18 cellular contexts compared by ENCODE assay signal in the genomic region with DNA sequence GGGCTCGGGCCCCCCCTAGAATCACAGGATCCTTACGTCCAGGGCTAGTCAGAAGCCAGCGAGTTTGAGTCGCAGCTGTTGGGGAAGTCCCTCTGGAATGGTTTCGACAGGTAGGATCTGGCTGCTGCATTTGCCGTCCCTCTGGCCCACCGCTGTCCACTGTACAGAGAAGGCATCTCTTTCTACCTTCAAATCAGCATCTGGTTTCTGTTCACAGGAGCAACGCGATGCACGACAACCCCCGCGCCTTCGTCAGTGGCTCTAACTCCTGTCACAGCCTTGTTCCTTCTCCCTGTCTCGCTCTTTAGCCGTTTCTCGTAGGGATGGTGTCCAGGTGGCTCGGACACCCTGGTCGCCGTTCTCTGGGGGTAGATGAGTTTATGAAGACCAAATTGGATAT. TPM values are rescaled to one million over a fixed set of nuclear protein-coding genes. Genes with fewer than 3 reads are reported as not detected.
DNase-seq lines count a peak whose midpoint lies in the region; ATAC-seq and TF ChIP-seq lines count a peak whose summit lies in the region.
"Had no signal": no experiment of that assay in that cellular context is flagged by ENCODE, and none has a peak within 500 bp of the region (broad histone marks: within the 10 kb centered on the region; RNA-seq: fewer than 3 reads in every experiment).

No MANE protein-coding gene starts in this region.

- no peaks in the 10 kb centered on the region for H3K9me3 Mint-ChIP-seq in stimulated activated naive B cell treated with anti-CD40 and anti-IgM and Interleukin-4, amounts not matched to agents 10 μg/mL and 1 μg/mL and 100 μg/mL, for 72 hours
- H3K9me3 Mint-ChIP-seq: activated naive CD4-positive, alpha-beta T cell treated with anti-CD3 and anti-CD28 coated beads, Interleukin-2, amount 50 U/mL, for 24 hours; natural killer cell treated with Interleukin-12 subunit alpha and Interleukin-12 subunit beta and Interleukin-15 and Interleukin-18, amount 100 ng/mL, for 72 hours had no signal

- H3K4me1 ChIP-seq in heart left ventricle: peaks cover 0 to 66% (median 14%) of the 10 kb centered on the region in 12 donors
- peaks cover 6 to 39% (median 26%) of the 10 kb centered on the region in 3 donors for H3K4me1 ChIP-seq in esophagus squamous epithelium
- peaks cover 61% of the 10 kb centered on the region for H3K4me1 ChIP-seq in psoas muscle
- peaks cover 0 to 4% of the 10 kb centered on the region in 2 donors for H3K4me1 ChIP-seq in uterus

- peaks cover 6 to 13% of the 10 kb centered on the region in 2 donors for H3K36me3 Mint-ChIP-seq in stimulated activated naive B cell treated with anti-CD40 and anti-IgM and Interleukin-4, amounts not matched to agents 10 μg/mL and 1 μg/mL and 100 μg/mL, for 72 hours
- H3K36me3 Mint-ChIP-seq: activated naive CD4-positive, alpha-beta T cell treated with anti-CD3 and anti-CD28 coated beads, Interleukin-2, amount 50 U/mL, for 24 hours; natural killer cell treated with Interleukin-12 subunit alpha and Interleukin-12 subunit beta and Interleukin-15 and Interleukin-18, amount 100 ng/mL, for 72 hours had no signal

- no peaks in the 10 kb centered on the region for H3K27me3 ChIP-seq in heart left ventricle
- H3K27me3 ChIP-seq in esophagus squamous epithelium: no peaks in the 10 kb centered on the region
- no peaks in the 10 kb centered on the region for H3K27me3 ChIP-seq in psoas muscle (ENCODE audit: insufficient read depth in 3 of 3, low read length in 2 of 3)
- no peaks in the 10 kb centered on the region for H3K27me3 ChIP-seq in uterus

- H3K36me3 ChIP-seq in heart left ventricle (no peaks in the 10 kb centered on the region), esophagus squamous epithelium (no peaks in the 10 kb centered on the region), psoas muscle (ENCODE audit: insufficient read depth in 1 of 2, low read depth in 1 of 2) (no peaks in the 10 kb centered on the region), uterus (no peaks in the 10 kb centered on the region)

- no peaks in the 10 kb centered on the region for H3K9me3 ChIP-seq in heart left ventricle
- no peaks in the 10 kb centered on the region for H3K9me3 ChIP-seq in esophagus squamous epithelium
- no peaks in the 10 kb centered on the region for H3K9me3 ChIP-seq in psoas muscle
- no peaks in the 10 kb centered on the region for H3K9me3 ChIP-seq in uterus
- H3K9me3 ChIP-seq: A549 had no signal

- TF ChIP-seq POLR2A in heart left ventricle (IDR thresholded peaks at IDR 0.05): no peak
- TF ChIP-seq POLR2A in esophagus squamous epithelium (IDR thresholded peaks at IDR 0.05): no peak
- no peak for TF ChIP-seq POLR2A in uterus (IDR thresholded peaks at IDR 0.05)

- 82 to 87% (median 85%) methylated on average over 19 of the region's 19 CpGs for WGBS in heart left ventricle, 4 donors
- 89 to 98% methylated on average over 12 to 15 of the region's 19 CpGs for WGBS in esophagus squamous epithelium, 2 donors
- WGBS in psoas muscle, 3 donors: 44 to 57% (median 44%) methylated on average over 19 of the region's 19 CpGs

- H3K4me1 Mint-ChIP-seq in stimulated activated naive B cell treated with anti-CD40 and anti-IgM and Interleukin-4, amounts not matched to agents 10 μg/mL and 1 μg/mL and 100 μg/mL, for 72 hours: peaks cover 19 to 24% of the 10 kb centered on the region in 2 donors

- H3K27ac ChIP-seq in heart left ventricle (peak overlapping the region in 8 of 12 donors; percentile 25 to 85 (median 56)), esophagus squamous epithelium (peak overlapping the region; percentile 15 to 90 (median 80)), psoas muscle (peak overlapping the region; percentile 92), uterus (peak overlapping the region; percentile 58 to 75)
- H3K27ac ChIP-seq: A549, KMS-11 had no signal

- intact Hi-C loops in heart left ventricle (cut with DNase I) (no loop called here), left ventricle myocardium superior (cut with micrococcal nuclease) (no loop called here), esophagus squamous epithelium (cut with DNase I) (no loop called here), psoas muscle (cut with DNase I) (no loop called here), uterus (cut with DNase I; ENCODE audit: low total_unique reads) (no loop called here), posterior vena cava (cut with DNase I) (loop anchor here in 1 of 2 donors (10.0 kb wide), 1 partner anchor 47 kb away; no protein-coding TSS in a partner anchor)

- H3K27me3 Mint-ChIP-seq in stimulated activated naive B cell treated with anti-CD40 and anti-IgM and Interleukin-4, amounts not matched to agents 10 μg/mL and 1 μg/mL and 100 μg/mL, for 72 hours: no peaks in the 10 kb centered on the region
- H3K27me3 Mint-ChIP-seq: activated naive CD4-positive, alpha-beta T cell treated with anti-CD3 and anti-CD28 coated beads, Interleukin-2, amount 50 U/mL, for 24 hours; natural killer cell treated with Interleukin-12 subunit alpha and Interleukin-12 subunit beta and Interleukin-15 and Interleukin-18, amount 100 ng/mL, for 72 hours had no signal

- DNase-seq in heart left ventricle: peak in 1 of 5 donors; percentile 24
- DNase-seq in left ventricle myocardium superior: no peak
- no peak for DNase-seq in esophagus squamous epithelium (lab: John Stamatoyannopoulos, UW)
- peak in 1 of 2 donors; percentile 45 for DNase-seq in psoas muscle
- no peak for DNase-seq in uterus
- no peak for DNase-seq in posterior vena cava (ENCODE audit: low spot score)
- no peak for DNase-seq in stimulated activated naive CD8-positive, alpha-beta T cell treated with anti-CD3 and anti-CD28 coated beads, Interleukin-15, Interleukin-2, amounts not matched to agents 100 U/mL and 50 U/mL, for 24 hours
- DNase-seq in stimulated activated naive B cell treated with anti-CD40 and anti-IgM and Interleukin-4, amounts not matched to agents 10 μg/mL and 1 μg/mL and 100 μg/mL, for 72 hours: no peak
- DNase-seq: activated CD4-positive, CD25-positive, alpha-beta regulatory T cell; activated T-cell treated with anti-CD3 and anti-CD28 coated beads, Interleukin-2, amount 50 U/mL, for 48 hours; islet precursor cell; mesendoderm; NCI-H1092 treated with DMSO at 0.1 percent for 48 hours; stimulated activated naive CD4-positive, alpha-beta T cell treated with Interleukin-2 at 50 U/mL for 16 hours had no signal

- H3K27ac Mint-ChIP-seq in stimulated activated naive B cell treated with anti-CD40 and anti-IgM and Interleukin-4, amounts not matched to agents 10 μg/mL and 1 μg/mL and 100 μg/mL, for 72 hours: no peak overlapping the region
- H3K27ac Mint-ChIP-seq: activated naive CD4-positive, alpha-beta T cell treated with anti-CD3 and anti-CD28 coated beads, Interleukin-2, amount 50 U/mL, for 24 hours; natural killer cell treated with Interleukin-12 subunit alpha and Interleukin-12 subunit beta and Interleukin-15 and Interleukin-18, amount 100 ng/mL, for 72 hours had no signal

- no peak for ATAC-seq in heart left ventricle
- no peak for ATAC-seq in left ventricle myocardium superior
- ATAC-seq in psoas muscle: peak in 3 of 4 donors; percentile 4 to 12 (median 7)
- no peak for ATAC-seq in stimulated activated naive CD8-positive, alpha-beta T cell treated with anti-CD3 and anti-CD28 coated beads, Interleukin-15, Interleukin-2, amounts not matched to agents 100 U/mL and 50 U/mL, for 24 hours
- no peak for ATAC-seq in stimulated activated naive B cell treated with anti-CD40 and anti-IgM and Interleukin-4, amounts not matched to agents 10 μg/mL and 1 μg/mL and 100 μg/mL, for 72 hours (replicated peaks)
- ATAC-seq: A549; natural killer cell treated with Interleukin-12 subunit alpha and Interleukin-12 subunit beta and Interleukin-15 and Interleukin-18, amount 100 ng/mL, for 72 hours had no signal

- H3K4me3 Mint-ChIP-seq in stimulated activated naive B cell treated with anti-CD40 and anti-IgM and Interleukin-4, amounts not matched to agents 10 μg/mL and 1 μg/mL and 100 μg/mL, for 72 hours: no peak overlapping the region
- H3K4me3 Mint-ChIP-seq: activated naive CD4-positive, alpha-beta T cell treated with anti-CD3 and anti-CD28 coated beads, Interleukin-2, amount 50 U/mL, for 24 hours; natural killer cell treated with Interleukin-12 subunit alpha and Interleukin-12 subunit beta and Interleukin-15 and Interleukin-18, amount 100 ng/mL, for 72 hours had no signal

- TF ChIP-seq CTCF in heart left ventricle (IDR thresholded peaks at IDR 0.05) (no peak), esophagus squamous epithelium (IDR thresholded peaks at IDR 0.05) (no peak), psoas muscle (IDR thresholded peaks at IDR 0.05) (no peak), uterus (IDR thresholded peaks at IDR 0.05) (no peak)

- H3K4me3 ChIP-seq in heart left ventricle (no peak overlapping the region), esophagus squamous epithelium (no peak overlapping the region), psoas muscle (peak overlapping the region; percentile 34), uterus (no peak overlapping the region)
- H3K4me3 ChIP-seq: A549 had no signal

RNA-seq across cellular contexts. Expression of a gene that starts 11.2 kb away (rescaled TPM):
- 10 to 100 TPM in 7 of 9 donors, 1 to 10 TPM in 2; 8.4 to 53.1 (median 15.1) TPM for total RNA-seq in heart left ventricle
- polyA plus RNA-seq in heart left ventricle: 10 to 100 TPM in 1 of 2 donors, 1 to 10 TPM in 1; 6.2 to 11.9 TPM
- 30.8 TPM for total RNA-seq in left ventricle myocardium superior
- total RNA-seq in esophagus squamous epithelium: 10 to 100 TPM; 17.1 to 37.8 (median 26.2) TPM
- 100 to 1,000 TPM in 3 of 4 donors, 10 to 100 TPM in 1; 25.4 to 225 (median 148) TPM for total RNA-seq in psoas muscle
- 100 to 1,000 TPM in 2 of 3 donors, 10 to 100 TPM in 1; 26.7 to 704 (median 448) TPM for polyA plus RNA-seq in psoas muscle
- 10 to 100 TPM in 3 of 4 donors, 1 to 10 TPM in 1; 7.4 to 54.5 (median 14.7) TPM for total RNA-seq in uterus
- 10 to 100 TPM; 33.2 to 43.1 TPM for total RNA-seq in posterior vena cava

Comparison
In these comparisons a context has a peak if more than half of its experiments do, and no peak if none do; other contexts are left out.
1. ATAC-seq: peak in psoas muscle (3 of 4); none in heart left ventricle (0 of 4), left ventricle myocardium superior (single experiment), stimulated activated naive CD8-positive, alpha-beta T cell treated with anti-CD3 and anti-CD28 coated beads, Interleukin-15, Interleukin-2, amounts not matched to agents 100 U/mL and 50 U/mL, for 24 hours (single experiment) and stimulated activated naive B cell treated with anti-CD40 and anti-IgM and Interleukin-4, amounts not matched to agents 10 μg/mL and 1 μg/mL and 100 μg/mL, for 72 hours (0 of 2).
2. Peak in every context shown above with its lines, with median percentiles within 50 percentile points of each other: H3K27ac ChIP-seq.